ENCODE assay signal across 8 cellular contexts in genomic region chr19:49486710-49487276, GRCh38. TPM values are rescaled to one million over a fixed set of nuclear protein-coding genes. Genes with fewer than 3 reads are reported as not detected.
A peak's percentile ranks its signal among the peaks of the same experiment; 100 is the strongest.
DNase-seq lines count a peak whose midpoint lies in the region; ATAC-seq and TF ChIP-seq lines count a peak whose summit lies in the region.

No MANE protein-coding gene starts in this region.

- ATAC-seq in PC-3, result no peak; the same call in 1 of the 2 replicates
- ATAC-seq in HG02870 (IDR thresholded peaks at IDR 0.05; ENCODE audit: unreplicated experiment), result no peak
- no peak for ATAC-seq in sciatic nerve

- H3K27ac Mint-ChIP-seq in CD4-positive, alpha-beta memory T cell, result peak overlapping the region; percentile 95 to 98 (median 98)
- peak overlapping the region; percentile 88 for H3K27ac Mint-ChIP-seq in osteocyte (ENCODE audit: unreplicated experiment)

- H3K9ac ChIP-seq in PC-3 (ENCODE audit: low read length), result peak overlapping the region; percentile 59

- BruUV-seq in PC-3 (replicated peaks; lab: Mats Ljungman, UMichigan), result no TSS peak

- H3K9me3 ChIP-seq in CD4-positive, alpha-beta memory T cell (ENCODE audit: control insufficient read depth in 1 of 2, low read length in 2 of 2), result no peaks in the 10 kb centered on the region
- H3K9me3 ChIP-seq in PC-3 (ENCODE audit: low read length), result no peaks in the 10 kb centered on the region
- H3K9me3 ChIP-seq in effector memory CD4-positive, alpha-beta T cell (ENCODE audit: control insufficient read depth, low read length), result no peaks in the 10 kb centered on the region

- H3K27ac ChIP-seq in CD4-positive, alpha-beta memory T cell (ENCODE audit: low read depth, low read length), result peak overlapping the region; percentile 85
- no peak overlapping the region for H3K27ac ChIP-seq in PC-3 (ENCODE audit: low read length)
- H3K27ac ChIP-seq in effector memory CD4-positive, alpha-beta T cell (ENCODE audit: insufficient read depth, low read length, poor library complexity, severe bottlenecking), result peak overlapping the region; percentile 85

- CTCF ChIA-PET in CD4-positive, alpha-beta memory T cell (lab: Charles Lee; ENCODE audit: partially characterized antibody), result interaction anchor here (0.5 kb wide), 1 partner anchor 493 kb away, joined by 3 read pairs; the partner anchor contains the start of gene RUVBL2
- CTCF ChIA-PET in PC-3 (lab: Charles Lee), result no interaction called here

- H3K4me3 ChIP-seq in CD4-positive, alpha-beta memory T cell (ENCODE audit: low read length in 2 of 2), result no peak overlapping the region
- H3K4me3 ChIP-seq in PC-3 (ENCODE audit: low read length), result 0 out of 2 replicates have a peak overlapping the region, but pooled peaks have one; percentile 13
- no peak overlapping the region for H3K4me3 ChIP-seq in effector memory CD4-positive, alpha-beta T cell (ENCODE audit: insufficient read depth, low read depth, low read length, poor library complexity, severe bottlenecking)

- peak overlapping the region; percentile 69 for H3K4me2 ChIP-seq in PC-3 (ENCODE audit: low read length)

- peak overlapping the region in 7 of 8 donors; percentile 94 to 100 (median 98) for H3K4me3 Mint-ChIP-seq in CD4-positive, alpha-beta memory T cell
- H3K4me3 Mint-ChIP-seq in osteocyte (ENCODE audit: unreplicated experiment), result peak overlapping the region; percentile 91

- H3K36me3 ChIP-seq in CD4-positive, alpha-beta memory T cell (ENCODE audit: insufficient read depth, low read length), result peaks cover 43% of the 10 kb centered on the region
- peaks cover 41% of the 10 kb centered on the region for H3K36me3 ChIP-seq in PC-3 (ENCODE audit: low read depth, low read length)
- peaks cover 63% of the 10 kb centered on the region for H3K36me3 ChIP-seq in effector memory CD4-positive, alpha-beta T cell (ENCODE audit: control insufficient read depth, insufficient read depth, low read length)

- no peaks in the 10 kb centered on the region for H3K27me3 ChIP-seq in CD4-positive, alpha-beta memory T cell (ENCODE audit: insufficient read depth, low read length)
- H3K27me3 ChIP-seq in PC-3 (ENCODE audit: low read length), result no peaks in the 10 kb centered on the region
- no peaks in the 10 kb centered on the region for H3K27me3 ChIP-seq in effector memory CD4-positive, alpha-beta T cell (replicated peaks; ENCODE audit: control insufficient read depth, insufficient read depth, low read length, poor library complexity, severe bottlenecking)

- peaks cover 16 to 48% (median 33%) of the 10 kb centered on the region in 4 donors for H3K4me1 Mint-ChIP-seq in CD4-positive, alpha-beta memory T cell
- H3K4me1 Mint-ChIP-seq in osteocyte (ENCODE audit: unreplicated experiment), result peaks cover 21% of the 10 kb centered on the region

- POLR2A ChIA-PET in CD4-positive, alpha-beta memory T cell (lab: Charles Lee; ENCODE audit: partially characterized antibody), result interaction anchor here (1.0 to 4.5 kb wide), 21 partner anchors 10 to 190 kb away, joined by 3 to 79 read pairs (median 6); partner anchors contain the start of genes ALDH16A1, BCL2L12, FLT3LG and IRF3
- POLR2A ChIA-PET in PC-3 (lab: Charles Lee; ENCODE audit: unreplicated experiment), result interaction anchor here (0.5 kb wide), 1 partner anchor 16 kb away, joined by 3 read pairs; no protein-coding TSS in a partner anchor

- H3K36me3 Mint-ChIP-seq in CD4-positive, alpha-beta memory T cell, result peaks cover 44 to 78% of the 10 kb centered on the region in 2 donors
- peaks cover 30% of the 10 kb centered on the region for H3K36me3 Mint-ChIP-seq in osteocyte (ENCODE audit: unreplicated experiment)

- H3K27me3 Mint-ChIP-seq in CD4-positive, alpha-beta memory T cell, result no peaks in the 10 kb centered on the region
- no peaks in the 10 kb centered on the region for H3K27me3 Mint-ChIP-seq in osteocyte (ENCODE audit: unreplicated experiment)

- H3K79me2 ChIP-seq in PC-3 (ENCODE audit: low read length), result peaks cover 38% of the 10 kb centered on the region

- no peak for DNase-seq in CD4-positive, alpha-beta memory T cell
- DNase-seq in PC-3 (no peak), osteocyte (ENCODE audit: extremely low spot score, unreplicated experiment) (no peak), NCI-H1105 (lab: John Stamatoyannopoulos, UW) (no peak), NCI-H1694 treated with DMSO at 0.1 percent for 48 hours (lab: John Stamatoyannopoulos, UW) (no peak), sciatic nerve (ENCODE audit: low spot score) (no peak)
- DNase-seq in effector memory CD4-positive, alpha-beta T cell, result no peak

- TF ChIP-seq CTCF in PC-3 (conservative IDR thresholded peaks at IDR 0.05; ENCODE audit: low read depth, low read length), result no peak
- TF ChIP-seq CTCF in osteocyte (IDR thresholded peaks at IDR 0.05), result no peak

- peak overlapping the region; percentile 90 for H2AFZ ChIP-seq in PC-3 (ENCODE audit: low read length)

- peaks cover 38% of the 10 kb centered on the region for H4K20me1 ChIP-seq in PC-3 (ENCODE audit: low read length)

- intact Hi-C loops in CD4-positive, alpha-beta memory T cell (cut with micrococcal nuclease), result loop anchor here (1.0 kb wide), 3 partner anchors 10 to 33 kb away; partner anchors contain the start of genes ALDH16A1, FLT3LG and RPS11
- intact Hi-C loops in PC-3 (cut with micrococcal nuclease) (loop anchor here (1.0 kb wide), 1 partner anchor 35 kb away; the partner anchor contains the start of gene PIH1D1), sciatic nerve (cut with DNase I) (no loop called here)

- H3K9me3 Mint-ChIP-seq in CD4-positive, alpha-beta memory T cell, result peaks cover 0 to 12% (median 0%) of the 10 kb centered on the region in 8 donors
- H3K9me3 Mint-ChIP-seq in osteocyte (ENCODE audit: unreplicated experiment), result no peaks in the 10 kb centered on the region

- no peaks in the 10 kb centered on the region for H3K9me2 ChIP-seq in PC-3 (replicated peaks; ENCODE audit: low read length)

- H3F3A ChIP-seq in PC-3 (ENCODE audit: low read length, unreplicated experiment), result peaks cover 29% of the 10 kb centered on the region

- H3K4me1 ChIP-seq in CD4-positive, alpha-beta memory T cell (ENCODE audit: insufficient read depth, low read length), result peaks cover 32% of the 10 kb centered on the region
- peaks cover 12% of the 10 kb centered on the region; the same call in 1 of the 2 replicates for H3K4me1 ChIP-seq in PC-3 (ENCODE audit: insufficient read depth, low read length)
- peaks cover 25% of the 10 kb centered on the region for H3K4me1 ChIP-seq in effector memory CD4-positive, alpha-beta T cell (ENCODE audit: control insufficient read depth, insufficient read depth, low read length, poor library complexity, severe bottlenecking)

RNA-seq across cellular contexts. Expression of gene RPL13A, which starts 0.6 kb away (rescaled TPM):
- total RNA-seq in CD4-positive, alpha-beta memory T cell, result 1,000 to 10,000 TPM; 5,517 to 5,661 TPM
- 1,000 to 10,000 TPM; 1,827 to 3,046 TPM for polyA plus RNA-seq in CD4-positive, alpha-beta memory T cell
- 3,023 and 3,169 TPM in 2 replicates for total RNA-seq in PC-3 (2014; rRNA removed)
- 2,592 and 2,617 TPM in 2 replicates for total RNA-seq in osteocyte
- total RNA-seq in sciatic nerve, result 1,735 TPM

RNA-seq across cellular contexts. Expression of gene RPS11, which starts 9.4 kb away (rescaled TPM):
- total RNA-seq in CD4-positive, alpha-beta memory T cell, result 1,000 to 10,000 TPM; 3,135 to 3,272 TPM
- 1,000 to 10,000 TPM; 1,691 to 2,012 TPM for polyA plus RNA-seq in CD4-positive, alpha-beta memory T cell
- total RNA-seq in PC-3 (2014; rRNA removed) (3,913 and 5,174 TPM in 2 replicates), osteocyte (1,892 and 1,912 TPM in 2 replicates), sciatic nerve (1,507 TPM)

RNA-seq across cellular contexts. Expression of gene FLT3LG, which starts 12.8 kb away (rescaled TPM):
- total RNA-seq in CD4-positive, alpha-beta memory T cell, result 100 to 1,000 TPM; 114 to 115 TPM
- polyA plus RNA-seq in CD4-positive, alpha-beta memory T cell, result 100 to 1,000 TPM; 145 to 252 TPM
- total RNA-seq in PC-3 (2014; rRNA removed) (0.18 and 2.8 TPM in 2 replicates), osteocyte (10.8 and 11.3 TPM in 2 replicates), sciatic nerve (19.6 TPM)

RNA-seq across cellular contexts. Expression of gene FCGRT, which starts 25.7 kb away (rescaled TPM):
- 10 to 100 TPM; 21.9 to 25.8 TPM for total RNA-seq in CD4-positive, alpha-beta memory T cell
- polyA plus RNA-seq in CD4-positive, alpha-beta memory T cell, result 10 to 100 TPM; 40.2 to 42.5 TPM
- total RNA-seq in PC-3 (2014; rRNA removed) (46.3 and 46.7 TPM in 2 replicates), osteocyte (253 and 278 TPM in 2 replicates), sciatic nerve (263 TPM)

RNA-seq across cellular contexts. Expression of gene ALDH16A1, which starts 33.8 kb away (rescaled TPM):
- total RNA-seq in CD4-positive, alpha-beta memory T cell, result 10 to 100 TPM; 31.6 to 32.6 TPM
- 10 to 100 TPM; 28.4 to 40.1 TPM for polyA plus RNA-seq in CD4-positive, alpha-beta memory T cell
- total RNA-seq in PC-3 (2014; rRNA removed), result not detected in 2 replicates
- 31.8 and 34.0 TPM in 2 replicates for total RNA-seq in osteocyte
- total RNA-seq in sciatic nerve, result 23.0 TPM
